Comparison of ENCODE assay signal across 17 cellular contexts in the genomic region with DNA sequence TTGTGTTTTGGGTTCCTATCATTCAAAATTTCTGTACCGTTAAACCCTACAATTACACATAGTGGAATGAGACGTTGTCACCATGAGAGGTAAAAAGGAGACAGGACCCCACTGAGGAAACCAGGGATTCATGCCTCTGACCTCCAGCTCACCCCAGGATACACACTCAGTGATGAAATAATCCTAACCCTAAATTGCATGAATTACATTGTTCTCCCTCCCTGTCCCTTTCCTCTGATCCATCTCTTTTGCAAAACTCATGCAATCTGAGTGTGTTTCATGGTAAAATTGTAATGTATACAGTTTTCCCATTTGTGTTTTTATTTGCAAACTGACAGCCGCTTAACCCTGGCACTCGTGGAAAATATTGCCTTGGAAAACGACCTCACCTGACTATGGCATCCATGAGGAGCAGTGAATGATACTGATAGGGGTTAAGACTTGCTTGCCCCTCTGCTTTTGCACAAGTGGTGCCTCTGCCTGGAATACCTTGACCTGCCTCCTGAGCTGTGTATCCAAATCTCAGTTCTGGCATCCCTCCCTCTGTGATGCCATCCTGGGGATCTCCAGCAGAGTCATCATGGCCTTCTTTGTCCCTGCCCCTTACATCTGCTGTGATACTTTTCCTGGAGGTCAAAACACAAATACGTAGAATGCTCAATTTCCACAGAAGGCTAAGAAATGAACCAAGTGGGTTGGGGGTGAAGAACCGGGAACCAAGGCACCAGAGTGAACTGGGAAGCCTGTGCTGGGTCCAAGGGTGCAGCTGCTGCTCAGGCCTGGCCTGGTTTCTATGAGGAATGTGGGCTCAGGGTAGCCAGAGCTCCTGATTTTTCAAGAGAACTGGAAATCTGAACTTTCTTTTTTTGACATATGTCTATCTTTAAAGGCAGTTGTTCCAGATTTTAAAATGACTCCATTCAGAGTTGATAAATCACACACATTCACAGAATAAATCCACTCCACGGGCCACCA.
DNase-seq lines count a peak whose midpoint lies in the region; ATAC-seq and TF ChIP-seq lines count a peak whose summit lies in the region.
"Had no signal": no experiment of that assay in that cellular context is flagged by ENCODE, and none has a peak within 500 bp of the region (broad histone marks: within the 10 kb centered on the region; RNA-seq: fewer than 3 reads in every experiment).

No MANE protein-coding gene starts in this region.

- peak; percentile 55 for ATAC-seq in RWPE2 (ENCODE audit: low read depth)

- H3K4me1 ChIP-seq in GM23248 (ENCODE audit: insufficient read depth) (peaks cover 16% of the 10 kb centered on the region), RWPE2 (ENCODE audit: insufficient read depth, poor library complexity, severe bottlenecking) (peaks cover 26% of the 10 kb centered on the region), fibroblast of lung (ENCODE audit: control insufficient read depth, extremely low read depth, insufficient read depth, low read length) (peaks cover 4% of the 10 kb centered on the region), suprapubic skin (peaks cover 10% of the 10 kb centered on the region)
- H3K4me1 ChIP-seq: uterus had no signal

- H3K4me2 ChIP-seq in GM23248 (ENCODE audit: unreplicated experiment) (peak overlapping the region; percentile 49), fibroblast of lung (ENCODE audit: extremely low read depth, insufficient read depth, low read length) (no peak overlapping the region)

- in situ Hi-C loops in GM23248 (cut with MboI) = no loop called here

- H3K27me3 ChIP-seq in GM23248 (replicated peaks; ENCODE audit: insufficient read depth) (no peaks in the 10 kb centered on the region), RWPE2 (ENCODE audit: insufficient read depth, poor library complexity, severe bottlenecking) (no peaks in the 10 kb centered on the region), fibroblast of lung (ENCODE audit: control insufficient read depth, insufficient read depth, low read length) (no peaks in the 10 kb centered on the region), suprapubic skin (no peaks in the 10 kb centered on the region)
- H3K27me3 ChIP-seq: sigmoid colon, uterus had no signal

- H3F3A ChIP-seq in GM23248 (ENCODE audit: insufficient read depth) = peaks cover 10% of the 10 kb centered on the region

- H3K9ac ChIP-seq in GM23248 (peak overlapping the region; percentile 71), fibroblast of lung (ENCODE audit: insufficient read depth, low read length) (no peak overlapping the region)

- WGBS in GM23248 (ENCODE audit: low coverage in 1 of 2, low lambda C conversion rate in 2 of 2, missing lambda C conversion rate in 2 of 2), 2 experiments = 66 to 69% methylated on average over 8 of the region's 8 CpGs
- 58% methylated on average over 7 of the region's 8 CpGs for WGBS in suprapubic skin

- TF ChIP-seq POLR2A in suprapubic skin (IDR thresholded peaks at IDR 0.05) = no peak

- H3K36me3 ChIP-seq in GM23248 (ENCODE audit: low read depth) (no peaks in the 10 kb centered on the region), RWPE2 (ENCODE audit: low read depth) (no peaks in the 10 kb centered on the region), fibroblast of lung (ENCODE audit: control insufficient read depth, insufficient read depth, low read length) (no peaks in the 10 kb centered on the region), suprapubic skin (no peaks in the 10 kb centered on the region)
- H3K36me3 ChIP-seq: sigmoid colon, uterus had no signal

- H3K27ac ChIP-seq in GM23248 = peak overlapping the region; percentile 91
- peak overlapping the region; percentile 90 for H3K27ac ChIP-seq in RWPE2 (ENCODE audit: poor library complexity, severe bottlenecking)
- peak overlapping the region; percentile 6 for H3K27ac ChIP-seq in fibroblast of lung (ENCODE audit: insufficient read depth, low read length)
- peak overlapping the region; percentile 31 for H3K27ac ChIP-seq in suprapubic skin
- H3K27ac ChIP-seq in caudate nucleus (ENCODE audit: low read depth, low read length) = no peak overlapping the region
- H3K27ac ChIP-seq: sigmoid colon, uterus had no signal

- no peaks in the 10 kb centered on the region for H3K9me2 ChIP-seq in GM23248 (ENCODE audit: insufficient read depth)

- no peak for TF ChIP-seq EP300 in suprapubic skin (IDR thresholded peaks at IDR 0.05)

- H3K79me2 ChIP-seq in GM23248 (ENCODE audit: insufficient read depth) = no peaks in the 10 kb centered on the region
- H3K79me2 ChIP-seq in fibroblast of lung (ENCODE audit: control insufficient read depth, insufficient read depth, low read length) = no peaks in the 10 kb centered on the region

- DNase-seq in GM23248 = peak; percentile 46
- DNase-seq in RWPE2 (ENCODE audit: low spot score) = no peak
- no peak for DNase-seq in fibroblast of lung (ENCODE audit: low read depth in 2 of 2)
- DNase-seq in suprapubic skin (ENCODE audit: low spot score in 2 of 2) = no peak
- DNase-seq in DMS153 treated with DMSO at 0.1 percent for 48 hours (lab: John Stamatoyannopoulos, UW; ENCODE audit: unreplicated experiment) = no peak
- DNase-seq in NCI-H2227 (lab: John Stamatoyannopoulos, UW; ENCODE audit: unreplicated experiment) = no peak
- DNase-seq in SW480 (ENCODE audit: low spot score) = no peak
- DNase-seq in caudate nucleus (lab: John Stamatoyannopoulos, UW) = no peak
- DNase-seq: activated CD4-positive, CD25-positive, alpha-beta regulatory T cell treated with anti-CD3 and anti-CD28 coated beads, Interleukin-2, amount 50 U/mL, for 72 hours; activated naive CD8-positive, alpha-beta T cell treated with anti-CD3 and anti-CD28 coated beads, Interleukin-2, amount 10 ng/mL, durations not matched to agents 7 days and 5 days; activated T-cell treated with anti-CD3 and anti-CD28 coated beads for 4 hours; NCI-H187 treated with DMSO at 0.1 percent for 48 hours; NCI-H748 treated with DMSO at 0.1 percent for 48 hours; sigmoid colon; stimulated activated naive CD4-positive, alpha-beta T cell; T-helper 2 cell; uterus had no signal

- H3K4me3 ChIP-seq in GM23248 = no peak overlapping the region
- no peak overlapping the region for H3K4me3 ChIP-seq in RWPE2 (ENCODE audit: severe bottlenecking)
- no peak overlapping the region for H3K4me3 ChIP-seq in fibroblast of lung (replicated peaks in 1 of 4; ENCODE audit: control extremely low read depth in 1 of 4, insufficient read depth in 1 of 4, low read depth in 3 of 4, low read length in 4 of 4)
- H3K4me3 ChIP-seq in suprapubic skin = no peak overlapping the region
- H3K4me3 ChIP-seq: sigmoid colon, uterus had no signal

- H4K20me1 ChIP-seq in GM23248 (ENCODE audit: insufficient read depth) (no peaks in the 10 kb centered on the region), fibroblast of lung (ENCODE audit: control insufficient read depth, extremely low read depth, insufficient read depth, low read length) (no peaks in the 10 kb centered on the region)

- TF ChIP-seq CTCF in RWPE2 (IDR thresholded peaks at IDR 0.05; ENCODE audit: poor library complexity, severe bottlenecking) = no peak
- TF ChIP-seq CTCF in fibroblast of lung (conservative IDR thresholded peaks at IDR 0.05 in 1 of 2, IDR thresholded peaks at IDR 0.05 in 1 of 2; ENCODE audit: low read depth in 1 of 2, low read length in 2 of 2) = no peak
- TF ChIP-seq CTCF in suprapubic skin (IDR thresholded peaks at IDR 0.05) = no peak

- H2AFZ ChIP-seq in GM23248 (peak overlapping the region; percentile 54), fibroblast of lung (ENCODE audit: low read length) (no peak overlapping the region)

- H3K9me3 ChIP-seq in GM23248 (ENCODE audit: low read depth) = no peaks in the 10 kb centered on the region
- H3K9me3 ChIP-seq in RWPE2 (ENCODE audit: severe bottlenecking) = no peaks in the 10 kb centered on the region
- no peaks in the 10 kb centered on the region for H3K9me3 ChIP-seq in fibroblast of lung (ENCODE audit: control insufficient read depth, insufficient read depth, low read depth, low read length)
- no peaks in the 10 kb centered on the region for H3K9me3 ChIP-seq in suprapubic skin
- H3K9me3 ChIP-seq: sigmoid colon, uterus had no signal
